8 cellular contexts compared by ENCODE assay signal in genomic region chr20:64079273-64080012, GRCh38. TPM values are rescaled to one million over a fixed set of nuclear protein-coding genes. Genes with fewer than 3 reads are reported as not detected.
DNase-seq lines count a peak whose midpoint lies in the region; ATAC-seq lines count a peak whose summit lies in the region.

Gene RGS19 (minus strand): TSS chr20:64079518. CDS start chr20:64076886, 2,632 bp downstream.

- peaks cover 3% of the 10 kb centered on the region for H3K27me3 Mint-ChIP-seq in activated CD8-positive, alpha-beta T cell treated with anti-CD3 and anti-CD28 coated beads, Interleukin-2, amount 10 ng/mL, durations not matched to agents 7 days and 5 days (ENCODE audit: low read depth)
- H3K27me3 Mint-ChIP-seq in effector memory CD8-positive, alpha-beta T cell: no peaks in the 10 kb centered on the region

- H3K36me3 Mint-ChIP-seq in activated CD8-positive, alpha-beta T cell treated with anti-CD3 and anti-CD28 coated beads, Interleukin-2, amount 10 ng/mL, durations not matched to agents 7 days and 5 days (ENCODE audit: low read depth): peaks cover 34% of the 10 kb centered on the region
- peaks cover 31% of the 10 kb centered on the region for H3K36me3 Mint-ChIP-seq in effector memory CD8-positive, alpha-beta T cell (ENCODE audit: insufficient read depth)

- peak within 1 kb of the TSS; percentile 96 for H3K4me3 Mint-ChIP-seq in activated CD8-positive, alpha-beta T cell treated with anti-CD3 and anti-CD28 coated beads, Interleukin-2, amount 10 ng/mL, durations not matched to agents 7 days and 5 days
- H3K4me3 Mint-ChIP-seq in effector memory CD8-positive, alpha-beta T cell: peak within 1 kb of the TSS; percentile 92 to 95

- peak within 1 kb of the TSS; percentile 93 for H3K27ac Mint-ChIP-seq in activated CD8-positive, alpha-beta T cell treated with anti-CD3 and anti-CD28 coated beads, Interleukin-2, amount 10 ng/mL, durations not matched to agents 7 days and 5 days
- peak within 1 kb of the TSS; percentile 87 to 91 for H3K27ac Mint-ChIP-seq in effector memory CD8-positive, alpha-beta T cell

- H3K9me3 Mint-ChIP-seq in activated CD8-positive, alpha-beta T cell treated with anti-CD3 and anti-CD28 coated beads, Interleukin-2, amount 10 ng/mL, durations not matched to agents 7 days and 5 days (ENCODE audit: insufficient read depth): no peaks in the 10 kb centered on the region
- no peaks in the 10 kb centered on the region for H3K9me3 Mint-ChIP-seq in effector memory CD8-positive, alpha-beta T cell

- CTCF ChIA-PET in activated CD8-positive, alpha-beta T cell treated with anti-CD3 and anti-CD28 coated beads, Interleukin-2, amount 10 ng/mL, durations not matched to agents 7 days and 5 days (lab: Charles Lee): interaction anchor here (0.7 to 2.8 kb wide), 13 partner anchors 10 to 542 kb away, joined by 3 to 20 read pairs (median 3); partner anchors contain the start of genes PRPF6 and TPD52L2

- peak; percentile 55 for ATAC-seq in HG02885 (IDR thresholded peaks at IDR 0.05; ENCODE audit: poor library complexity, unreplicated experiment)
- peak; percentile 41 for ATAC-seq in activated CD8-positive, alpha-beta T cell treated with anti-CD3 and anti-CD28 coated beads, Interleukin-2, amount 10 ng/mL, durations not matched to agents 7 days and 5 days
- peak; percentile 26 for ATAC-seq in effector memory CD8-positive, alpha-beta T cell (replicated peaks)

- POLR2A ChIA-PET in activated CD8-positive, alpha-beta T cell treated with anti-CD3 and anti-CD28 coated beads, Interleukin-2, amount 10 ng/mL, durations not matched to agents 7 days and 5 days (lab: Charles Lee): interaction anchor here (0.7 to 1.1 kb wide), 6 partner anchors 13 to 558 kb away, joined by 3 to 5 read pairs (median 4); partner anchors contain the start of gene TPD52L2

- DNase-seq in NCI-H1092 (lab: John Stamatoyannopoulos, UW) (peak; percentile 28), NCI-H1092 treated with DMSO at 0.1 percent for 48 hours (lab: John Stamatoyannopoulos, UW) (no peak), NCI-H82 treated with DMSO at 0.1 percent for 48 hours (lab: John Stamatoyannopoulos, UW; ENCODE audit: unreplicated experiment) (peak; percentile 28), medulla oblongata (ENCODE audit: extremely low spot score) (peak; percentile 78)
- peak; percentile 86 for DNase-seq in activated CD8-positive, alpha-beta T cell treated with anti-CD3 and anti-CD28 coated beads, Interleukin-2, amount 10 ng/mL, durations not matched to agents 7 days and 5 days
- peak; percentile 56 to 60 (median 56) for DNase-seq in effector memory CD8-positive, alpha-beta T cell
- DNase-seq in stimulated activated CD8-positive, alpha-beta memory T cell treated with anti-CD3 and anti-CD28 coated beads, Interleukin-2, amount 100 ng/mL, for 1 hour (ENCODE audit: low read depth in 2 of 2): peak; percentile 29 to 50

- H3K4me1 Mint-ChIP-seq in activated CD8-positive, alpha-beta T cell treated with anti-CD3 and anti-CD28 coated beads, Interleukin-2, amount 10 ng/mL, durations not matched to agents 7 days and 5 days (ENCODE audit: low read depth): peaks cover 54% of the 10 kb centered on the region
- H3K4me1 Mint-ChIP-seq in effector memory CD8-positive, alpha-beta T cell (ENCODE audit: low read depth in 2 of 2): peaks cover 30 to 49% of the 10 kb centered on the region in 2 donors

RNA-seq across cellular contexts. Expression of gene RGS19, which starts in this region (rescaled TPM):
- total RNA-seq in activated CD8-positive, alpha-beta T cell treated with anti-CD3 and anti-CD28 coated beads, Interleukin-2, amount 10 ng/mL, durations not matched to agents 7 days and 5 days: 100 to 1,000 TPM; 130 to 135 TPM
